In genomic region chr10:79246209-79246581, GRCh38 we compare ENCODE assay signal across 8 cellular contexts.
DNase-seq lines count a peak whose midpoint lies in the region; ATAC-seq and TF ChIP-seq lines count a peak whose summit lies in the region.

No MANE protein-coding gene starts in this region.

- peak overlapping the region; percentile 92 for H3K27ac Mint-ChIP-seq in activated CD8-positive, alpha-beta T cell treated with anti-CD3 and anti-CD28 coated beads, Interleukin-2, amount 10 ng/mL, durations not matched to agents 7 days and 5 days
- H3K27ac Mint-ChIP-seq in activated CD8-positive, alpha-beta T cell treated with anti-CD3 and anti-CD28 coated beads for 36 hours = no peak overlapping the region

- no peaks in the 10 kb centered on the region for H3K27me3 ChIP-seq in muscle layer of duodenum (ENCODE audit: low read depth, low read length)
- no peaks in the 10 kb centered on the region for H3K27me3 ChIP-seq in upper lobe of left lung

- H3K27ac ChIP-seq in cingulate gyrus (ENCODE audit: low read depth, low read length) (peak overlapping the region; percentile 91), muscle layer of duodenum (ENCODE audit: low read length) (peak overlapping the region; percentile 86), upper lobe of left lung (peak overlapping the region; percentile 81 to 87 (median 84))

- H3K9me3 ChIP-seq in muscle layer of duodenum (ENCODE audit: control insufficient read depth in 1 of 2, low read length in 2 of 2) (no peaks in the 10 kb centered on the region), upper lobe of left lung (no peaks in the 10 kb centered on the region)

- H3K27me3 Mint-ChIP-seq in activated CD8-positive, alpha-beta T cell treated with anti-CD3 and anti-CD28 coated beads, Interleukin-2, amount 10 ng/mL, durations not matched to agents 7 days and 5 days (ENCODE audit: low read depth) = no peaks in the 10 kb centered on the region
- no peaks in the 10 kb centered on the region for H3K27me3 Mint-ChIP-seq in activated CD8-positive, alpha-beta T cell treated with anti-CD3 and anti-CD28 coated beads for 36 hours

- H3K4me3 Mint-ChIP-seq in activated CD8-positive, alpha-beta T cell treated with anti-CD3 and anti-CD28 coated beads, Interleukin-2, amount 10 ng/mL, durations not matched to agents 7 days and 5 days = peak overlapping the region; percentile 89
- no peak overlapping the region for H3K4me3 Mint-ChIP-seq in activated CD8-positive, alpha-beta T cell treated with anti-CD3 and anti-CD28 coated beads for 36 hours

- H3K4me1 ChIP-seq in muscle layer of duodenum (ENCODE audit: control insufficient read depth in 1 of 2, insufficient read depth in 2 of 2, low read length in 2 of 2) (peaks cover 51 to 84% of the 10 kb centered on the region in 2 donors), upper lobe of left lung (peaks cover 87 to 100% (median 92%) of the 10 kb centered on the region in 4 donors)

- peak in 2 of 4 donors; percentile 30 to 73 for TF ChIP-seq EP300 in upper lobe of left lung (IDR thresholded peaks at IDR 0.05)

- POLR2A ChIA-PET in activated CD8-positive, alpha-beta T cell treated with anti-CD3 and anti-CD28 coated beads, Interleukin-2, amount 10 ng/mL, durations not matched to agents 7 days and 5 days (lab: Charles Lee) = interaction anchor here (1.3 to 3.6 kb wide), 2 partner anchors 40 to 102 kb away, joined by 6 to 18 read pairs; no protein-coding TSS in a partner anchor
- POLR2A ChIA-PET in activated CD8-positive, alpha-beta T cell treated with anti-CD3 and anti-CD28 coated beads for 36 hours (lab: Charles Lee) = interaction anchor here (0.9 to 1.6 kb wide), 3 partner anchors 10 to 102 kb away, joined by 3 read pairs; no protein-coding TSS in a partner anchor

- H3K4me1 Mint-ChIP-seq in activated CD8-positive, alpha-beta T cell treated with anti-CD3 and anti-CD28 coated beads, Interleukin-2, amount 10 ng/mL, durations not matched to agents 7 days and 5 days (ENCODE audit: low read depth) = peaks cover 83% of the 10 kb centered on the region
- peaks cover 79% of the 10 kb centered on the region for H3K4me1 Mint-ChIP-seq in activated CD8-positive, alpha-beta T cell treated with anti-CD3 and anti-CD28 coated beads for 36 hours (ENCODE audit: low read depth)

- CTCF ChIA-PET in activated CD8-positive, alpha-beta T cell treated with anti-CD3 and anti-CD28 coated beads, Interleukin-2, amount 10 ng/mL, durations not matched to agents 7 days and 5 days (lab: Charles Lee) = interaction anchor here (1.0 kb wide), 1 partner anchor 99 kb away, joined by 3 read pairs; no protein-coding TSS in a partner anchor
- CTCF ChIA-PET in activated CD8-positive, alpha-beta T cell treated with anti-CD3 and anti-CD28 coated beads for 36 hours (lab: Charles Lee) = no interaction called here

- 50 to 77% methylated on average over 12 to 14 of the region's 14 CpGs for WGBS in upper lobe of left lung, 2 donors

- H3K36me3 Mint-ChIP-seq in activated CD8-positive, alpha-beta T cell treated with anti-CD3 and anti-CD28 coated beads, Interleukin-2, amount 10 ng/mL, durations not matched to agents 7 days and 5 days (ENCODE audit: low read depth) = peaks cover 17% of the 10 kb centered on the region
- H3K36me3 Mint-ChIP-seq in activated CD8-positive, alpha-beta T cell treated with anti-CD3 and anti-CD28 coated beads for 36 hours (ENCODE audit: low read depth) = peaks cover 27% of the 10 kb centered on the region

- no peak for DNase-seq in activated CD8-positive, alpha-beta T cell treated with anti-CD3 and anti-CD28 coated beads, Interleukin-2, amount 10 ng/mL, durations not matched to agents 7 days and 5 days
- DNase-seq in activated CD8-positive, alpha-beta T cell treated with anti-CD3 and anti-CD28 coated beads for 36 hours = no peak
- DNase-seq in upper lobe of left lung (peak in 1 of 2 donors; percentile 84), MV-4-11 (lab: John Stamatoyannopoulos, UW) (no peak), NCI-H1436 treated with DMSO at 0.1 percent for 48 hours (lab: John Stamatoyannopoulos, UW) (no peak)

- no peaks in the 10 kb centered on the region for H3K9me3 Mint-ChIP-seq in activated CD8-positive, alpha-beta T cell treated with anti-CD3 and anti-CD28 coated beads, Interleukin-2, amount 10 ng/mL, durations not matched to agents 7 days and 5 days (ENCODE audit: insufficient read depth)
- no peaks in the 10 kb centered on the region for H3K9me3 Mint-ChIP-seq in activated CD8-positive, alpha-beta T cell treated with anti-CD3 and anti-CD28 coated beads for 36 hours

- no peaks in the 10 kb centered on the region for H3K36me3 ChIP-seq in muscle layer of duodenum (ENCODE audit: control insufficient read depth in 1 of 2, insufficient read depth in 2 of 2, low read length in 2 of 2)
- H3K36me3 ChIP-seq in upper lobe of left lung = peaks cover 0 to 3% (median 0%) of the 10 kb centered on the region in 4 donors

- intact Hi-C loops in activated CD8-positive, alpha-beta T cell treated with anti-CD3 and anti-CD28 coated beads for 36 hours (cut with micrococcal nuclease) = loop anchor here (5.0 to 10.0 kb wide), 2 partner anchors 41 to 79 kb away; no protein-coding TSS in a partner anchor

- TF ChIP-seq CTCF in activated CD8-positive, alpha-beta T cell treated with anti-CD3 and anti-CD28 coated beads for 36 hours (IDR thresholded peaks at IDR 0.05) = no peak
- TF ChIP-seq CTCF in upper lobe of left lung (IDR thresholded peaks at IDR 0.05) = no peak

- H3K4me3 ChIP-seq in muscle layer of duodenum (ENCODE audit: low read depth in 1 of 2, low read length in 2 of 2) = peak overlapping the region in 1 of 2 donors; percentile 27
- no peak overlapping the region for H3K4me3 ChIP-seq in upper lobe of left lung

- no peak for ATAC-seq in activated CD8-positive, alpha-beta T cell treated with anti-CD3 and anti-CD28 coated beads, Interleukin-2, amount 10 ng/mL, durations not matched to agents 7 days and 5 days
- no peak for ATAC-seq in activated CD8-positive, alpha-beta T cell treated with anti-CD3 and anti-CD28 coated beads for 36 hours
- ATAC-seq in upper lobe of left lung (ENCODE audit: low FRiP score in 2 of 2) (no peak), HG02798 (IDR thresholded peaks at IDR 0.05; ENCODE audit: poor library complexity, unreplicated experiment) (no peak)

- TF ChIP-seq POLR2A in upper lobe of left lung (IDR thresholded peaks at IDR 0.05) = no peak
